10 cellular contexts compared by ENCODE assay signal in genomic region chr4:17616283-17616682, GRCh38. TPM values are rescaled to one million over a fixed set of nuclear protein-coding genes. Genes with fewer than 3 reads are reported as not detected.
DNase-seq lines count a peak whose midpoint lies in the region; TF ChIP-seq lines count a peak whose summit lies in the region.
"Had no signal": no experiment of that assay in that cellular context is flagged by ENCODE, and none has a peak within 500 bp of the region (broad histone marks: within the 10 kb centered on the region; RNA-seq: fewer than 3 reads in every experiment).

No MANE protein-coding gene starts in this region.

- H3K79me2 ChIP-seq in Karpas-422 (ENCODE audit: low read length) (peaks cover 61% of the 10 kb centered on the region), neural cell (replicated peaks; ENCODE audit: insufficient read depth, low read length) (peaks cover 53% of the 10 kb centered on the region)

- no peaks in the 10 kb centered on the region for H3F3A ChIP-seq in neural cell (ENCODE audit: insufficient read depth, low read length, poor library complexity, severe bottlenecking)

- H3K4me3 Mint-ChIP-seq in CD14-positive monocyte = peak overlapping the region in 1 of 2 donors; percentile 28
- H3K4me3 Mint-ChIP-seq in dendritic cell treated with granulocyte-macrophage colony-stimulating factor and Interleukin-4, amounts not matched to agents 40 ng/mL and 50 ng/mL, for 4 days = peak overlapping the region; percentile 39

- H3K4me1 Mint-ChIP-seq in CD14-positive monocyte = peaks cover 33% of the 10 kb centered on the region
- H3K4me1 Mint-ChIP-seq in dendritic cell treated with granulocyte-macrophage colony-stimulating factor and Interleukin-4, amounts not matched to agents 40 ng/mL and 50 ng/mL, for 4 days (ENCODE audit: low read depth) = peaks cover 37% of the 10 kb centered on the region

- intact Hi-C loops in CD14-positive monocyte (cut with micrococcal nuclease) = loop anchor here in 1 of 2 donors (10.0 kb wide), 1 partner anchor 199 kb away; the partner anchor contains the start of genes DCAF16 and NCAPG
- intact Hi-C loops in dendritic cell treated with granulocyte-macrophage colony-stimulating factor and Interleukin-4, amounts not matched to agents 40 ng/mL and 50 ng/mL, for 4 days (cut with micrococcal nuclease) = loop anchor here (10.0 kb wide), 1 partner anchor 189 kb away; no protein-coding TSS in a partner anchor

- H3K27me3 ChIP-seq in Karpas-422 (ENCODE audit: low read length) = no peaks in the 10 kb centered on the region
- H3K27me3 ChIP-seq in neural cell (ENCODE audit: insufficient read depth, low read depth, low read length) = no peaks in the 10 kb centered on the region

- no peaks in the 10 kb centered on the region for H3K9me3 Mint-ChIP-seq in CD14-positive monocyte
- H3K9me3 Mint-ChIP-seq in dendritic cell treated with granulocyte-macrophage colony-stimulating factor and Interleukin-4, amounts not matched to agents 40 ng/mL and 50 ng/mL, for 4 days = no peaks in the 10 kb centered on the region

- H3K27ac ChIP-seq in Karpas-422 (ENCODE audit: low read length) (no peak overlapping the region), neural cell (ENCODE audit: low read length) (no peak overlapping the region)

- no peak for TF ChIP-seq RAD21 in neural cell (conservative IDR thresholded peaks at IDR 0.05)

- H3K9me2 ChIP-seq in Karpas-422 (replicated peaks; ENCODE audit: insufficient read depth, low read length) (no peaks in the 10 kb centered on the region), neural cell (ENCODE audit: insufficient read depth, low read length) (no peaks in the 10 kb centered on the region)

- H2AFZ ChIP-seq in Karpas-422 (ENCODE audit: low read length) (no peak overlapping the region), neural cell (ENCODE audit: low read depth, low read length) (no peak overlapping the region)

- no peak for DNase-seq in CD14-positive monocyte (ENCODE audit: low spot score)
- no peak for DNase-seq in Karpas-422
- DNase-seq in H4 (ENCODE audit: low spot score) = no peak
- DNase-seq in 8988T = no peak
- no peak for DNase-seq in NCI-H1105 (lab: John Stamatoyannopoulos, UW)
- DNase-seq in activated gamma-delta T cell treated with Interleukin-2 at 50 U/mL for 16 hours = no peak
- DNase-seq: activated CD4-positive, alpha-beta T cell treated with anti-CD3 and anti-CD28 coated beads for 48 hours; OCI-M1 had no signal

- H3K9ac ChIP-seq in Karpas-422 (ENCODE audit: low read length) (no peak overlapping the region), neural cell (ENCODE audit: low read length) (no peak overlapping the region)

- H3K9me3 ChIP-seq in Karpas-422 (ENCODE audit: low read length) = no peaks in the 10 kb centered on the region
- H3K9me3 ChIP-seq in neural cell (ENCODE audit: low read length) = no peaks in the 10 kb centered on the region

- TF ChIP-seq CTCF in CD14-positive monocyte (IDR thresholded peaks at IDR 0.05) = no peak
- TF ChIP-seq CTCF in neural cell (IDR thresholded peaks at IDR 0.05; ENCODE audit: poor library complexity, severe bottlenecking) = no peak

- TF ChIP-seq EP300 in neural cell (conservative IDR thresholded peaks at IDR 0.05; ENCODE audit: poor library complexity, severe bottlenecking) = no peak

- peaks cover 29 to 47% of the 10 kb centered on the region in 2 donors for H3K36me3 Mint-ChIP-seq in CD14-positive monocyte
- H3K36me3 Mint-ChIP-seq in dendritic cell treated with granulocyte-macrophage colony-stimulating factor and Interleukin-4, amounts not matched to agents 40 ng/mL and 50 ng/mL, for 4 days (ENCODE audit: low read depth) = peaks cover 66% of the 10 kb centered on the region

- peak overlapping the region in 4 of 7 donors; percentile 5 to 52 (median 12) for H3K27ac Mint-ChIP-seq in CD14-positive monocyte
- H3K27ac Mint-ChIP-seq in dendritic cell treated with granulocyte-macrophage colony-stimulating factor and Interleukin-4, amounts not matched to agents 40 ng/mL and 50 ng/mL, for 4 days = peak overlapping the region; percentile 25

- H3K4me2 ChIP-seq in Karpas-422 (ENCODE audit: low read depth, low read length, poor library complexity, severe bottlenecking) (peak overlapping the region; percentile 100), neural cell (ENCODE audit: low read length) (no peak overlapping the region)

- H3K27me3 Mint-ChIP-seq in CD14-positive monocyte (ENCODE audit: low read depth in 3 of 3) = peaks cover 0 to 2% (median 0%) of the 10 kb centered on the region in 3 donors
- no peaks in the 10 kb centered on the region for H3K27me3 Mint-ChIP-seq in dendritic cell treated with granulocyte-macrophage colony-stimulating factor and Interleukin-4, amounts not matched to agents 40 ng/mL and 50 ng/mL, for 4 days

- H3K36me3 ChIP-seq in Karpas-422 (ENCODE audit: insufficient read depth, low read length) = peaks cover 25% of the 10 kb centered on the region; the same call in 1 of the 2 replicates
- H3K36me3 ChIP-seq in neural cell (ENCODE audit: insufficient read depth, low read length) = no peaks in the 10 kb centered on the region

- peaks cover 42% of the 10 kb centered on the region for H4K20me1 ChIP-seq in Karpas-422 (ENCODE audit: insufficient read depth, low read depth, low read length)
- H4K20me1 ChIP-seq in neural cell (ENCODE audit: insufficient read depth) = no peaks in the 10 kb centered on the region

- H3K4me3 ChIP-seq in Karpas-422 (ENCODE audit: low read length) (no peak overlapping the region), neural cell (ENCODE audit: low read length) (peak overlapping the region; percentile 41)

- H3K4me1 ChIP-seq in Karpas-422 (ENCODE audit: low read length) = peaks cover 42% of the 10 kb centered on the region

TF ChIP-seq in neural cell, 6 proteins besides CTCF, POLR2A, EP300 and RAD21:
- no peak for TF ChIP-seq EZH2 (IDR thresholded peaks at IDR 0.05; ENCODE audit: borderline replicate concordance, insufficient read depth, low read length, poor library complexity, severe bottlenecking)
- TF ChIP-seq SMC3 (conservative IDR thresholded peaks at IDR 0.05; ENCODE audit: poor library complexity) = no peak
- no peak for TF ChIP-seq POLR2AphosphoS5 (IDR thresholded peaks at IDR 0.05)
- no peak for TF ChIP-seq TAF1 (IDR thresholded peaks at IDR 0.05; ENCODE audit: low read depth)
- TF ChIP-seq MXI1 (conservative IDR thresholded peaks at IDR 0.05; ENCODE audit: poor library complexity, severe bottlenecking) = no peak
- TF ChIP-seq REST (IDR thresholded peaks at IDR 0.05; ENCODE audit: borderline replicate concordance) = no peak
TF ChIP-seq in neural cell: peak in this region for 0.

RNA-seq across cellular contexts. Expression of gene MED28, which starts 1.8 kb away (rescaled TPM):
- polyA plus RNA-seq in CD14-positive monocyte (10 to 100 TPM; 43.5 to 46.4 TPM), neural cell (31.8 and 33.7 TPM in 2 replicates)
- 24.8 and 48.7 TPM in 2 replicates for total RNA-seq in Karpas-422 (2014; rRNA removed; shearing (Covaris generic); ENCODE audit: low replicate concordance)
- polyA minus RNA-seq in neural cell = 45.0 and 50.5 TPM in 2 replicates
- total RNA-seq in H4 (2014; rRNA removed; shearing (Covaris generic)) = 19.7 and 22.7 TPM in 2 replicates

RNA-seq across cellular contexts. Expression of gene LAP3, which starts 39.3 kb away (rescaled TPM):
- polyA plus RNA-seq in CD14-positive monocyte (100 to 1,000 TPM; 108 to 127 TPM), neural cell (36.9 and 38.2 TPM in 2 replicates)
- 141 and 146 TPM in 2 replicates for total RNA-seq in Karpas-422 (2014; rRNA removed; shearing (Covaris generic); ENCODE audit: low replicate concordance)
- 26.6 and 32.6 TPM in 2 replicates for polyA minus RNA-seq in neural cell
- 177 and 216 TPM in 2 replicates for total RNA-seq in H4 (2014; rRNA removed; shearing (Covaris generic))
